30 cellular contexts compared by ENCODE assay signal in the genomic region with DNA sequence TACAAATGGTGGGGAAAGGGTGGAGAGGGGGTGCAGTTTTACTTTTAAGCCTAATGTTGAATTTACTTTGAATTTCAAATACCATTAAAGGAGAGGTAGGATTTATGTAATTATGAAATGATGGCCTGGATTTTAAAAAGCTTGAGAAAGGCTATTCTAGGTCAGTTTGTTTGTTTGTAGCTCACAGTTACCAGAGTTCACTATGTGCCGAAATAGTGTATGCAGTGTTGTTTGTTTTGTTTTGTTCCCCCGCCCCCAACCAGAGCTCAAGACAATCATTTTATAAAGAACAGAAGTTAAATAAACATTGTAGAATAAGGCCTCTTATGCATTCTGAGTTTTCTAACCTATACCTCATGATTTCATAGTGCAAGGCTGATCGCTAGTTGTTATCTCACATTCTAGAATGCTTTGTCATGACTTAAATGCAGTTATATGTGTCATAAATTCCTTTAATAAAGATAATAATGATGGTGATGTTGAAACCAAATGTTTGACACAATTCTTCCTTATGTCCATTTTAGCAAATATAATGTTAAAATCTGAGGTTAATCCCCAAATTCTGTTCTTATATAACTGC. TPM values are rescaled to one million over a fixed set of nuclear protein-coding genes. Genes with fewer than 3 reads are reported as not detected.
"Had no signal": no experiment of that assay in that cellular context is flagged by ENCODE, and none has a peak within 500 bp of the region (broad histone marks: within the 10 kb centered on the region; RNA-seq: fewer than 3 reads in every experiment).

No MANE protein-coding gene starts in this region.

- H3K4me1 Mint-ChIP-seq: activated CD4-positive, alpha-beta T cell treated with anti-CD3 and anti-CD28 coated beads, Interleukin-2, amount 10 ng/mL, durations not matched to agents 7 days and 5 days; activated naive CD8-positive, alpha-beta T cell treated with anti-CD3 and anti-CD28 coated beads, Interleukin-2, amount 50 U/mL, for 24 hours had no signal

- H3K36me3 ChIP-seq: SJCRH30 had no signal

- H3K27me3 ChIP-seq: SJCRH30 had no signal

- H3K27me3 Mint-ChIP-seq: activated CD4-positive, alpha-beta memory T cell treated with anti-CD3 and anti-CD28 coated beads for 36 hours; activated CD4-positive, alpha-beta T cell treated with anti-CD3 and anti-CD28 coated beads, Interleukin-2, amount 10 ng/mL, durations not matched to agents 7 days and 5 days; activated naive CD8-positive, alpha-beta T cell treated with anti-CD3 and anti-CD28 coated beads, Interleukin-2, amount 50 U/mL, for 24 hours had no signal

- ATAC-seq: activated naive CD4-positive, alpha-beta T cell treated with anti-CD3 and anti-CD28 coated beads, Interleukin-2, amount 50 U/mL, for 72 hours; activated naive CD8-positive, alpha-beta T cell treated with anti-CD3 and anti-CD28 coated beads, Interleukin-2, amount 50 U/mL, for 24 hours; activated T-cell treated with anti-CD3 and anti-CD28 coated beads, Interleukin-2, amount 50 U/mL, for 4 hours had no signal

- H3K9me3 Mint-ChIP-seq: activated CD4-positive, alpha-beta memory T cell treated with anti-CD3 and anti-CD28 coated beads for 36 hours; activated CD4-positive, alpha-beta T cell treated with anti-CD3 and anti-CD28 coated beads, Interleukin-2, amount 10 ng/mL, durations not matched to agents 7 days and 5 days; activated naive CD8-positive, alpha-beta T cell treated with anti-CD3 and anti-CD28 coated beads, Interleukin-2, amount 50 U/mL, for 24 hours; activated T-cell treated with anti-CD3 and anti-CD28 coated beads, Interleukin-2, amount 50 U/mL, for 4 hours had no signal

- H3K4me3 Mint-ChIP-seq: activated CD4-positive, alpha-beta memory T cell treated with anti-CD3 and anti-CD28 coated beads for 36 hours; activated CD4-positive, alpha-beta T cell treated with anti-CD3 and anti-CD28 coated beads, Interleukin-2, amount 10 ng/mL, durations not matched to agents 7 days and 5 days; activated naive CD8-positive, alpha-beta T cell treated with anti-CD3 and anti-CD28 coated beads, Interleukin-2, amount 50 U/mL, for 24 hours; activated T-cell treated with anti-CD3 and anti-CD28 coated beads, Interleukin-2, amount 50 U/mL, for 4 hours; brain had no signal

- H3K27ac Mint-ChIP-seq: activated CD4-positive, alpha-beta memory T cell treated with anti-CD3 and anti-CD28 coated beads for 36 hours; activated CD4-positive, alpha-beta T cell treated with anti-CD3 and anti-CD28 coated beads, Interleukin-2, amount 10 ng/mL, durations not matched to agents 7 days and 5 days; activated naive CD4-positive, alpha-beta T cell treated with anti-CD3 and anti-CD28 coated beads, Interleukin-2, amount 50 U/mL, for 72 hours; activated naive CD8-positive, alpha-beta T cell treated with anti-CD3 and anti-CD28 coated beads, Interleukin-2, amount 50 U/mL, for 24 hours; brain had no signal

- DNase-seq: activated CD4-positive, alpha-beta memory T cell treated with anti-CD3 and anti-CD28 coated beads for 36 hours; activated CD4-positive, alpha-beta T cell treated with anti-CD3 and anti-CD28 coated beads, Interleukin-2, amount 10 ng/mL, durations not matched to agents 7 days and 5 days; activated CD4-positive, CD25-positive, alpha-beta regulatory T cell; activated CD8-positive, alpha-beta memory T cell treated with anti-CD3 and anti-CD28 coated beads for 24 hours; activated effector memory CD4-positive, alpha-beta T cell treated with anti-CD3 and anti-CD28 coated beads, Interleukin-2, amount 50 U/mL, for 16 hours; activated naive CD4-positive, alpha-beta T cell treated with Interleukin-2 at 50 U/mL for 16 hours; activated naive CD8-positive, alpha-beta T cell treated with anti-CD3 and anti-CD28 coated beads, Interleukin-2, amount 50 U/mL, for 24 hours; activated T-cell treated with anti-CD3 and anti-CD28 coated beads, Interleukin-2, amount 50 U/mL, for 4 hours; amygdala; central memory CD4-positive, alpha-beta T cell; KG1; NCI-H1048; NCI-H146; NCI-H1930; NCI-H2171; NCI-H2227 treated with DMSO at 0.1 percent for 48 hours; NCI-H510A; NCI-H526 treated with DMSO at 0.1 percent for 48 hours; NCI-H82; SJCRH30; SK-N-SH; T-helper 1 cell had no signal

- H3K36me3 Mint-ChIP-seq: activated CD4-positive, alpha-beta memory T cell treated with anti-CD3 and anti-CD28 coated beads for 36 hours had no signal

- H3K4me3 ChIP-seq: SJCRH30 had no signal

- H3K27ac ChIP-seq: SJCRH30, VCaP had no signal

- H3K9me3 ChIP-seq: SJCRH30, SK-N-SH had no signal

RNA-seq across cellular contexts. Expression of a gene that starts 7.8 kb away (rescaled TPM):
- total RNA-seq: activated CD4-positive, alpha-beta memory T cell treated with anti-CD3 and anti-CD28 coated beads for 36 hours; activated CD4-positive, alpha-beta T cell treated with anti-CD3 and anti-CD28 coated beads, Interleukin-2, amount 10 ng/mL, durations not matched to agents 7 days and 5 days; activated naive CD4-positive, alpha-beta T cell treated with anti-CD3 and anti-CD28 coated beads, Interleukin-2, amount 50 U/mL, for 72 hours; activated T-cell treated with anti-CD3 and anti-CD28 coated beads, Interleukin-2, amount 50 U/mL, for 4 hours; astrocyte; LHCN-M2; M059J; OCI-LY7; SJCRH30; T-helper 2 cell treated with Interferon-gamma antibody and Interleukin-4, amounts not matched to agents 100 ng/mL and 5 ng/mL, for 36 hours had no signal
- polyA plus RNA-seq: SK-N-SH had no signal
